8 cellular contexts compared by ENCODE assay signal in genomic region chr11:5123802-5124521, GRCh38. TPM values are rescaled to one million over a fixed set of nuclear protein-coding genes. Genes with fewer than 3 reads are reported as not detected.
DNase-seq lines count a peak whose midpoint lies in the region; ATAC-seq and TF ChIP-seq lines count a peak whose summit lies in the region.

No MANE protein-coding gene starts in this region.

- peak; percentile 2 for DNase-seq in activated CD4-positive, CD25-positive, alpha-beta regulatory T cell treated with anti-CD3 and anti-CD28 coated beads, Interleukin-2, amount 50 U/mL, for 16 hours (ENCODE audit: low read depth, low spot score)
- DNase-seq in HEK293T (ENCODE audit: extremely low spot score) (peak; percentile 56), NAMALWA (ENCODE audit: low spot score) (peak; percentile 76), T1000 (lab: John Stamatoyannopoulos, UW) (peak; percentile 61), MCF 10A (ENCODE audit: unreplicated experiment) (peak; percentile 74), islet precursor cell (peak; percentile 87)
- DNase-seq in stimulated activated CD4-positive, alpha-beta T cell treated with anti-CD3 and anti-CD28 coated beads, Interleukin-2, amount 100 ng/mL, for 4 hours (ENCODE audit: low read depth) = peak; percentile 9

- H3K9me3 Mint-ChIP-seq in MCF 10A (ENCODE audit: unreplicated experiment) = no peaks in the 10 kb centered on the region

- intact Hi-C loops in MCF 10A (cut with micrococcal nuclease) = loop anchor here (1.0 to 10.0 kb wide), 6 partner anchors 81 to 937 kb away; partner anchors contain the start of gene OR52N2

- no peak overlapping the region for H3K27ac Mint-ChIP-seq in MCF 10A (ENCODE audit: low read depth, unreplicated experiment)

- no TSS peak for BruUV-seq in MCF 10A (replicated peaks; lab: Mats Ljungman, UMichigan)

- peak; percentile 80 for TF ChIP-seq CTCF in MCF 10A (IDR thresholded peaks at IDR 0.05; ENCODE audit: unreplicated experiment)

- H3K4me3 Mint-ChIP-seq in MCF 10A (ENCODE audit: unreplicated experiment) = no peak overlapping the region

- H3K4me1 Mint-ChIP-seq in MCF 10A (ENCODE audit: insufficient read depth, unreplicated experiment) = no peaks in the 10 kb centered on the region

- CTCF ChIA-PET in HEK293T (lab: Yijun Ruan, JAX) (no interaction called here), MCF 10A (lab: Yijun Ruan, JAX) (interaction anchor here (0.6 to 2.3 kb wide), 12 partner anchors 10 to 939 kb away, joined by 3 to 24 read pairs (median 4); no protein-coding TSS in a partner anchor)

- POLR2A ChIA-PET in HEK293T (lab: Yijun Ruan, JAX) = no interaction called here
- POLR2A ChIA-PET in MCF 10A (lab: Yijun Ruan, JAX) = no interaction called here

- peaks cover 62% of the 10 kb centered on the region for H3K27me3 Mint-ChIP-seq in MCF 10A (ENCODE audit: insufficient read depth, unreplicated experiment)

- no peak for ATAC-seq in activated CD4-positive, CD25-positive, alpha-beta regulatory T cell treated with anti-CD3 and anti-CD28 coated beads, Interleukin-2, amount 50 U/mL, for 24 hours

- no peaks in the 10 kb centered on the region for H3K36me3 Mint-ChIP-seq in MCF 10A (ENCODE audit: insufficient read depth, unreplicated experiment)

TF ChIP-seq in HEK293T, 16 proteins besides CTCF, POLR2A, EP300 and RAD21:
- TF ChIP-seq SUZ12 (IDR thresholded peaks at IDR 0.05) (no peak), TARDBP (IDR thresholded peaks at IDR 0.05) (no peak), L3MBTL2 (conservative IDR thresholded peaks at IDR 0.05) (no peak), CTBP1 (IDR thresholded peaks at IDR 0.05; ENCODE audit: borderline replicate concordance) (no peak), LEF1 (IDR thresholded peaks at IDR 0.05; ENCODE audit: borderline replicate concordance) (no peak), HDGF (IDR thresholded peaks at IDR 0.05; ENCODE audit: borderline replicate concordance) (no peak), ZNF384 (IDR thresholded peaks at IDR 0.05) (no peak), BHLHE40 (IDR thresholded peaks at IDR 0.05; ENCODE audit: borderline replicate concordance) (no peak), SP1 (IDR thresholded peaks at IDR 0.05) (no peak), FOXM1 (IDR thresholded peaks at IDR 0.05; ENCODE audit: borderline replicate concordance) (no peak), ELF4 (IDR thresholded peaks at IDR 0.05) (no peak), ARNT (IDR thresholded peaks at IDR 0.05) (no peak)
- TF ChIP-seq, protein P1, sequence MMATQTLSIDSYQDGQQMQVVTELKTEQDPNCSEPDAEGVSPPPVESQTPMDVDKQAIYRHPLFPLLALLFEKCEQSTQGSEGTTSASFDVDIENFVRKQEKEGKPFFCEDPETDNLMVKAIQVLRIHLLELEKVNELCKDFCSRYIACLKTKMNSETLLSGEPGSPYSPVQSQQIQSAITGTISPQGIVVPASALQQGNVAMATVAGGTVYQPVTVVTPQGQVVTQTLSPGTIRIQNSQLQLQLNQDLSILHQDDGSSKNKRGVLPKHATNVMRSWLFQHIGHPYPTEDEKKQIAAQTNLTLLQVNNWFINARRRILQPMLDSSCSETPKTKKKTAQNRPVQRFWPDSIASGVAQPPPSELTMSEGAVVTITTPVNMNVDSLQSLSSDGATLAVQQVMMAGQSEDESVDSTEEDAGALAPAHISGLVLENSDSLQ (IDR thresholded peaks at IDR 0.05) = no peak
TF ChIP-seq in HEK293T: peak in this region for 0.

RNA-seq across cellular contexts. Expression of gene OR52A5, which starts 14.2 kb away (rescaled TPM):
- not detected in 2 replicates for total RNA-seq in MCF 10A (2022)

RNA-seq across cellular contexts. Expression of gene OR52A1, which starts 30.6 kb away (rescaled TPM):
- not detected in 2 replicates for total RNA-seq in MCF 10A (2022)

RNA-seq across cellular contexts. Expression of gene OR52E1, which starts 54.6 kb away (rescaled TPM):
- not detected in 2 replicates for total RNA-seq in MCF 10A (2022)

Comparison
In these comparisons a context has a peak if more than half of its experiments do, and no peak if none do; other contexts are left out.
1. DNase-seq: peak in every context shown above with its lines; median percentile 87 in islet precursor cell; 76 in NAMALWA; 74 in MCF 10A; 61 in T1000; 56 in HEK293T; 9 in stimulated activated CD4-positive, alpha-beta T cell treated with anti-CD3 and anti-CD28 coated beads, Interleukin-2, amount 100 ng/mL, for 4 hours; 2 in activated CD4-positive, CD25-positive, alpha-beta regulatory T cell treated with anti-CD3 and anti-CD28 coated beads, Interleukin-2, amount 50 U/mL, for 16 hours.